ENCODE assay signal across 1 cellular context in genomic region chr19:52922841-52923781, GRCh38.
TF ChIP-seq lines count a peak whose summit lies in the region.

Gene ZNF888 (minus strand): TSS chr19:52923428. CDS start chr19:52917873, 5,555 bp downstream.

TF ChIP-seq in K562, 482 proteins besides CTCF, POLR2A, EP300 and RAD21 (continued from another document):
- TF ChIP-seq ZNF318 (IDR thresholded peaks at IDR 0.05; ENCODE audit: borderline replicate concordance in 1 of 2, low read depth in 1 of 2), result no peak
